Comparison of ENCODE assay signal across 1 cellular context in the genomic region with DNA sequence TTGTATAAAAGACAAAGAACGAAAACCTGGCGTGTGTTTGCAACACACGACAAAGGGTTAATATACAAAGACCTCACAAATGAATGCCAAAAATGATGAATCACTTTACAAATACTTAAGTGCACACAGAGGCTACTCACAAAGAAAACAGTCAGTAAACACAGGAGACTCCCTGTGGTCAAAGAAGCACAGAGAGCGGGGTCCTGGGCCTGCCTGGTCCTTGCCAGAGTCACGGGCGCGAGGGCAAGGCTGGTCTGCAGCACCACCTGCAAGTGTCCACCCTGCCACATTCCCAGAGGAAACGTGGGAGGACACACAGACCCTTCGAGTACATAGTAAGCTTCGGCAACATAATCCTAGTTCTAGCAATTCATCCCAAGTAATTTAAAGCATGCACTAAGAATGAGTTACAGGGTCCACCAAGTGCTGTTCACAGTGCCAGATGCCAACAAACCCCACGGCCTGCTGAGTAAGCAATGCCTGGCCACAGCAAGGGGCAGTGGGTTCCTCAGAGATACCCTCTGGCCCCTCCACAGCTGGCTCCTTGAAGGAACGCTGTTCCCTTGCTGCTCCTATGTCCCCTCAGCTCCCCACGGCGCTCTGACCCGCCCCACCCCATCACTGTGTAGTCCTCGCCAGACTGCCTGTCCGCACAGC.
TF ChIP-seq lines count a peak whose summit lies in the region.

No MANE protein-coding gene starts in this region.

TF ChIP-seq in IMR-90, 13 proteins besides CTCF, POLR2A, EP300 and RAD21:
- TF ChIP-seq BHLHE40 (IDR thresholded peaks at IDR 0.05; ENCODE audit: low read depth, low read length) (peak; percentile 89), RFX5 (IDR thresholded peaks at IDR 0.05; ENCODE audit: low read depth, low read length) (no peak), CHD1 (IDR thresholded peaks at IDR 0.05; ENCODE audit: low read depth, low read length) (no peak), CEBPB (IDR thresholded peaks at IDR 0.05; ENCODE audit: low read depth, low read length) (peak; percentile 32; the same call in 1 of the 2 replicates), SMC3 (IDR thresholded peaks at IDR 0.05; ENCODE audit: low read depth, low read length) (0 out of 2 replicates have a peak, but pooled peaks have one; percentile 21), FOS (IDR thresholded peaks at IDR 0.05; ENCODE audit: low read depth, low read length) (peak; percentile 77), MXI1 (IDR thresholded peaks at IDR 0.05; ENCODE audit: borderline replicate concordance, low read depth, low read length) (no peak), MAFK (IDR thresholded peaks at IDR 0.05; ENCODE audit: low read depth, low read length) (peak; percentile 9; the same call in 1 of the 2 replicates)
- TF ChIP-seq, protein P1, sequence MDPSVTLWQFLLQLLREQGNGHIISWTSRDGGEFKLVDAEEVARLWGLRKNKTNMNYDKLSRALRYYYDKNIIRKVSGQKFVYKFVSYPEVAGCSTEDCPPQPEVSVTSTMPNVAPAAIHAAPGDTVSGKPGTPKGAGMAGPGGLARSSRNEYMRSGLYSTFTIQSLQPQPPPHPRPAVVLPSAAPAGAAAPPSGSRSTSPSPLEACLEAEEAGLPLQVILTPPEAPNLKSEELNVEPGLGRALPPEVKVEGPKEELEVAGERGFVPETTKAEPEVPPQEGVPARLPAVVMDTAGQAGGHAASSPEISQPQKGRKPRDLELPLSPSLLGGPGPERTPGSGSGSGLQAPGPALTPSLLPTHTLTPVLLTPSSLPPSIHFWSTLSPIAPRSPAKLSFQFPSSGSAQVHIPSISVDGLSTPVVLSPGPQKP (IDR thresholded peaks at IDR 0.05; ENCODE audit: borderline replicate concordance, low read depth, low read length), result no peak
